1 cellular context compared by ENCODE assay signal in the genomic region with DNA sequence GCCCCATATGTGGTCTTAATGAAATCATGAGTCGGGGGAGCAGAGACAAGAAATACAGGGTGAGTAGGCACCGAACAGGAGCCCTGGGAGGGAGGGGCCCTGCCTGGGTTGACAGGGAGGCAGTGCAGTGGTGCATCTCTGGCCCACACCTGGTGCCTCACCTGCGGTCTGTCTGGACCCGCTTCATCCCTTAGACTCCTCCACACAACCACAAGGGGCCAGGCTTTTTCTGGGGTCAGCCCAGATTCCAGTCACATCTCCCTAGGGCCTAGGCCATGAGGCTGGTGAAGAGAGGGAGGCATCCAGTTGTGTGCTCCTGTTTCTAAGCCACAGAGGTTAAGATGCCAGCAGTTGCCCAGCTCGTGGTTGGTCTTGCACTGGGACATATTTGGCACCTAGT.
TF ChIP-seq lines count a peak whose summit lies in the region.

No MANE protein-coding gene starts in this region.

TF ChIP-seq in WTC11, 78 proteins besides CTCF, POLR2A, EP300 and RAD21 (continued from another document):
- TF ChIP-seq, protein P1, sequence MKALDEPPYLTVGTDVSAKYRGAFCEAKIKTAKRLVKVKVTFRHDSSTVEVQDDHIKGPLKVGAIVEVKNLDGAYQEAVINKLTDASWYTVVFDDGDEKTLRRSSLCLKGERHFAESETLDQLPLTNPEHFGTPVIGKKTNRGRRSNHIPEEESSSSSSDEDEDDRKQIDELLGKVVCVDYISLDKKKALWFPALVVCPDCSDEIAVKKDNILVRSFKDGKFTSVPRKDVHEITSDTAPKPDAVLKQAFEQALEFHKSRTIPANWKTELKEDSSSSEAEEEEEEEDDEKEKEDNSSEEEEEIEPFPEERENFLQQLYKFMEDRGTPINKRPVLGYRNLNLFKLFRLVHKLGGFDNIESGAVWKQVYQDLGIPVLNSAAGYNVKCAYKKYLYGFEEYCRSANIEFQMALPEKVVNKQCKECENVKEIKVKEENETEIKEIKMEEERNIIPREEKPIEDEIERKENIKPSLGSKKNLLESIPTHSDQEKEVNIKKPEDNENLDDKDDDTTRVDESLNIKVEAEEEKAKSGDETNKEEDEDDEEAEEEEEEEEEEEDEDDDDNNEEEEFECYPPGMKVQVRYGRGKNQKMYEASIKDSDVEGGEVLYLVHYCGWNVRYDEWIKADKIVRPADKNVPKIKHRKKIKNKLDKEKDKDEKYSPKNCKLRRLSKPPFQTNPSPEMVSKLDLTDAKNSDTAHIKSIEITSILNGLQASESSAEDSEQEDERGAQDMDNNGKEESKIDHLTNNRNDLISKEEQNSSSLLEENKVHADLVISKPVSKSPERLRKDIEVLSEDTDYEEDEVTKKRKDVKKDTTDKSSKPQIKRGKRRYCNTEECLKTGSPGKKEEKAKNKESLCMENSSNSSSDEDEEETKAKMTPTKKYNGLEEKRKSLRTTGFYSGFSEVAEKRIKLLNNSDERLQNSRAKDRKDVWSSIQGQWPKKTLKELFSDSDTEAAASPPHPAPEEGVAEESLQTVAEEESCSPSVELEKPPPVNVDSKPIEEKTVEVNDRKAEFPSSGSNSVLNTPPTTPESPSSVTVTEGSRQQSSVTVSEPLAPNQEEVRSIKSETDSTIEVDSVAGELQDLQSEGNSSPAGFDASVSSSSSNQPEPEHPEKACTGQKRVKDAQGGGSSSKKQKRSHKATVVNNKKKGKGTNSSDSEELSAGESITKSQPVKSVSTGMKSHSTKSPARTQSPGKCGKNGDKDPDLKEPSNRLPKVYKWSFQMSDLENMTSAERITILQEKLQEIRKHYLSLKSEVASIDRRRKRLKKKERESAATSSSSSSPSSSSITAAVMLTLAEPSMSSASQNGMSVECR (CRISPR knock-in tag; IDR thresholded peaks at IDR 0.05; ENCODE audit: borderline replicate concordance) = no peak
- no peak for TF ChIP-seq CBFB (CRISPR knock-in tag; IDR thresholded peaks at IDR 0.05; ENCODE audit: low read depth)
- no peak for TF ChIP-seq FOXJ3 (CRISPR knock-in tag; IDR thresholded peaks at IDR 0.05; ENCODE audit: borderline replicate concordance)
- TF ChIP-seq JUN (CRISPR knock-in tag; IDR thresholded peaks at IDR 0.05) = no peak
- TF ChIP-seq AFF4 (CRISPR knock-in tag; IDR thresholded peaks at IDR 0.05; ENCODE audit: borderline replicate concordance) = no peak
- TF ChIP-seq NR1H2 (CRISPR knock-in tag; IDR thresholded peaks at IDR 0.05) = no peak
